In the genomic region with DNA sequence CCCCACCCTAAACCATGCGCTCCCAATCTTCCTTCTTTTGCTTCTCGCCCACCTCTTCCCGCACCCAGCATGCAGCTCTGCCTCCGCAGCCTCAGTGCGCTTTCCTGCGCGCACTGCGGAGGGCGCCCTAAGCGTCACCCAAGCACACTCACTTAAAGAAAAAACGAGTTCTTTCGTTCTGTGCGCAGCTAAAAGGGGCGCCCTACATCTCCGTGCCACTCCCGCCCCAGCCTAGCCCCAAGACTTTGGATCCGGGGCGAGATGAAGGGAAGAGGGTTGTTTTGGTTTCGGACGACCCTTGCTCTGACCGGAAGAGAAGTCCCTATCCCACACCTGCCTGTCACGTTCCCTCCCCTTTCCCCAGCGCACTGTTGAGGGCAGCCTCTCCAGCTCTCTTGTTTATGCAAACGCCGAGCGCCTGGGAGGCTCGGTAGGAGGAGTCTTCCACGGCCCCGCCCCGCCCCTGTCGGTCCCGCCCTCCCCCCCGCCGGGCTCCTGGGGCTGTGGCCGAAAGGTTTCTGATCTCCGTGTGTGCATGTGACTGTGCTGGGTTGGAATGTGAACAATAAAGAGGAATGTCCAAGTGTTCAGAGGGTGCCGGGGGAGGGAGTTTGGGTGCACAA, we compare ENCODE assay signal across 8 cellular contexts. TPM values are rescaled to one million over a fixed set of nuclear protein-coding genes. Genes with fewer than 3 reads are reported as not detected.
DNase-seq lines count a peak whose midpoint lies in the region; ATAC-seq, FAIRE-seq and TF ChIP-seq lines count a peak whose summit lies in the region.

No MANE protein-coding gene starts in this region.

- H3K4me1 ChIP-seq in H1 (replicated peaks in 1 of 4; ENCODE audit: control insufficient read depth in 3 of 4, insufficient read depth in 4 of 4, low read length in 3 of 4), result peaks cover 0 to 19% (median 16%) of the 10 kb centered on the region in 4 experiments; a peak in 6 of 7 replicates
- peaks cover 23% of the 10 kb centered on the region for H3K4me1 ChIP-seq in mucosa of descending colon (ENCODE audit: low read depth)

- H3K27ac ChIP-seq in H1 (ENCODE audit: low read depth, low read length), result no peak overlapping the region

- H2AK5ac ChIP-seq in H1 (ENCODE audit: low read depth, low read length), result no peak overlapping the region

- peaks cover 11 to 29% of the 10 kb centered on the region in 2 experiments for H4K20me1 ChIP-seq in H1 (replicated peaks in 1 of 2; ENCODE audit: control insufficient read depth in 1 of 2, insufficient read depth in 2 of 2, low read length in 2 of 2)

- no peaks in the 10 kb centered on the region for H3K79me1 ChIP-seq in H1 (ENCODE audit: low read depth, low read length)

- H3K4ac ChIP-seq in H1 (replicated peaks; ENCODE audit: insufficient read length, low read depth, low read length), result no peak overlapping the region

- H3K36me3 ChIP-seq in H1 (ENCODE audit: control insufficient read depth in 2 of 4, insufficient read depth in 4 of 4, low read length in 3 of 4), result no peaks in the 10 kb centered on the region
- no peaks in the 10 kb centered on the region for H3K36me3 ChIP-seq in mucosa of descending colon (ENCODE audit: low read depth)

- TF ChIP-seq CTCF in GM13977 (IDR thresholded peaks at IDR 0.05; ENCODE audit: extremely low read depth, insufficient read depth, missing control alignments), result peak; percentile 91
- peak; percentile 39 to 73 (median 71); a peak in 3 of 4 replicates for TF ChIP-seq CTCF in H1 (IDR thresholded peaks at IDR 0.05; ENCODE audit: control extremely low read depth in 1 of 3, insufficient read depth in 1 of 3, low read depth in 1 of 3, low read length in 3 of 3)
- TF ChIP-seq CTCF in mucosa of descending colon (IDR thresholded peaks at IDR 0.05), result peak; percentile 29

- in situ Hi-C loops in GM13977 (cut with MboI; ENCODE audit: low pct_unique_long_range_greater_than_20kb, low sequenced_read_pairs, unreplicated experiment), result no loop called here

- peak; percentile 29 to 36; a peak in 2 of 4 replicates for TF ChIP-seq RAD21 in H1 (IDR thresholded peaks at IDR 0.05 in 1 of 2, conservative IDR thresholded peaks at IDR 0.05 in 1 of 2; ENCODE audit: low read depth in 2 of 2, low read length in 2 of 2)

- H2BK12ac ChIP-seq in H1 (ENCODE audit: low read depth, low read length), result 0 out of 2 replicates have a peak overlapping the region, but pooled peaks have one; percentile 14

- H2BK15ac ChIP-seq in H1 (ENCODE audit: low read length), result no peak overlapping the region

- no peak overlapping the region for H3K9ac ChIP-seq in H1 (replicated peaks in 1 of 4; ENCODE audit: extremely low read depth in 1 of 4, low read depth in 3 of 4, low read length in 3 of 4)

- H3K18ac ChIP-seq in H1 (ENCODE audit: extremely low read depth, low read length), result peak overlapping the region; percentile 55

- H3K23me2 ChIP-seq in H1 (ENCODE audit: low read depth, low read length), result peaks cover 10% of the 10 kb centered on the region; the same call in 1 of the 2 replicates

- 3% methylated on average over 17 of the region's 37 CpGs; no CpG with 5 or more reads in 1 of the 2 experiments for WGBS in H1 (ENCODE audit: extremely low coverage in 1 of 2, insufficient coverage in 1 of 2, insufficient read length in 1 of 2, insufficient replicate concordance in 2 of 2, low coverage in 1 of 2, low lambda C conversion rate in 2 of 2, missing lambda C conversion rate in 1 of 2), 2 experiments

- no peak for TF ChIP-seq EP300 in H1 (IDR thresholded peaks at IDR 0.05; ENCODE audit: borderline replicate concordance in 1 of 2, low read depth in 2 of 2, low read length in 2 of 2)

- no peak overlapping the region for H3K56ac ChIP-seq in H1 (replicated peaks; ENCODE audit: insufficient read length, low read depth, low read length)

- DNase-seq in GM13977 (ENCODE audit: low spot score), result peak; percentile 95
- DNase-seq in NCI-H1930 (lab: John Stamatoyannopoulos, UW), result peak; percentile 24 to 40
- peak; percentile 70 to 76 for DNase-seq in activated CD4-positive, alpha-beta T cell treated with anti-CD3 and anti-CD28 coated beads, Interleukin-2, amount 50 U/mL, for 4 hours
- peak; percentile 77 to 88 for DNase-seq in H1 (ENCODE audit: low read depth in 1 of 2, low spot score in 2 of 2)
- DNase-seq in mucosa of descending colon, result peak; percentile 93 to 95 (median 95)
- DNase-seq in stimulated activated CD8-positive, alpha-beta memory T cell treated with anti-CD3 and anti-CD28 coated beads, Interleukin-4, amount 100 ng/mL, for 48 hours, result peak; percentile 88
- DNase-seq in NCI-H1694 (lab: John Stamatoyannopoulos, UW), result no peak

- no peak overlapping the region for H2BK120ac ChIP-seq in H1 (replicated peaks; ENCODE audit: low read depth, low read length)

- peak; percentile 94 for ATAC-seq in HG02642 (IDR thresholded peaks at IDR 0.05; ENCODE audit: poor library complexity, unreplicated experiment)
- peak; percentile 87 for ATAC-seq in mucosa of descending colon

- 0 out of 2 replicates have a peak overlapping the region, but pooled peaks have one; percentile 26 for H2BK5ac ChIP-seq in H1 (ENCODE audit: low read depth, low read length)

- H2BK20ac ChIP-seq in H1 (ENCODE audit: low read length), result no peak overlapping the region

- no peak overlapping the region for H4K91ac ChIP-seq in H1 (replicated peaks; ENCODE audit: insufficient read length, low read length)

- peak overlapping the region; percentile 83 to 95 for H3K4me2 ChIP-seq in H1 (ENCODE audit: insufficient read depth in 1 of 2, low read depth in 2 of 2, low read length in 2 of 2)

- H3K4me3 ChIP-seq in H1 (ENCODE audit: extremely low read depth in 1 of 4, insufficient read depth in 2 of 4, low read depth in 3 of 4, low read length in 4 of 4) (peak overlapping the region; percentile 72 to 83 (median 77)), mucosa of descending colon (peak overlapping the region; percentile 12)

- TF ChIP-seq POLR2A in H1 (IDR thresholded peaks at IDR 0.05; ENCODE audit: control extremely low read depth in 1 of 2, low read depth in 2 of 2, low read length in 2 of 2), result no peak

- no peak overlapping the region for H4K5ac ChIP-seq in H1 (ENCODE audit: insufficient read length, low read depth, low read length)

- no peak overlapping the region for H4K8ac ChIP-seq in H1 (ENCODE audit: extremely low read depth, insufficient read depth, low read length)

- H3K79me2 ChIP-seq in H1 (ENCODE audit: control insufficient read depth in 1 of 2, insufficient read depth in 2 of 2, low read length in 2 of 2), result no peaks in the 10 kb centered on the region

- intact Hi-C loops in mucosa of descending colon (cut with DNase I, micrococcal nuclease), result no loop called here

- H3K9me3 ChIP-seq in H1 (ENCODE audit: insufficient read depth in 2 of 2, low read depth in 1 of 2, low read length in 1 of 2), result no peaks in the 10 kb centered on the region
- no peaks in the 10 kb centered on the region for H3K9me3 ChIP-seq in mucosa of descending colon

- POLR2A ChIA-PET in H1 (lab: Charles Lee; ENCODE audit: partially characterized antibody), result interaction anchor here (1.0 to 3.0 kb wide), 6 partner anchors 8 to 73 kb away, joined by 5 to 13 read pairs (median 6); a partner anchor contains a TSS

- CTCF ChIA-PET in H1 (lab: Charles Lee; ENCODE audit: partially characterized antibody), result interaction anchor here (0.6 to 28.0 kb wide), 19 partner anchors 7 to 124 kb away, joined by 3 to 382 read pairs (median 6); a partner anchor contains a TSS

- H2AFZ ChIP-seq in H1 (ENCODE audit: low read length), result peak overlapping the region; percentile 97

- H3K23ac ChIP-seq in H1 (ENCODE audit: insufficient read length), result no peak overlapping the region

- H3K27me3 ChIP-seq in H1 (replicated peaks in 1 of 4; ENCODE audit: control insufficient read depth in 3 of 4, extremely low read depth in 1 of 4, insufficient read depth in 3 of 4, low read length in 3 of 4), result peaks cover 92 to 99% (median 97%) of the 10 kb centered on the region in 4 experiments

- FAIRE-seq in H1 (lab: Jason Lieb, UNC), result peak; percentile 57

- no peak overlapping the region for H3K14ac ChIP-seq in H1 (ENCODE audit: insufficient read length)

RNA-seq across cellular contexts. Expression of a gene that starts 5.3 kb away (rescaled TPM):
- total RNA-seq in H1 (2021; fragmentation: NEBNext Ultra II Directional; extraction: Animal tissue kit (Norgen Biotek cat#: 25700)), result not detected in 2 replicates
- 0.18 and 0.35 TPM in 2 replicates for polyA plus RNA-seq in H1 (2011; rRNA removed)
- polyA plus RNA-seq in H1 (2011; cell fraction: cytosol; rRNA removed), result not detected
- polyA plus RNA-seq in H1 (2011; cell fraction: nucleus; rRNA removed), result not detected
- polyA plus RNA-seq in H1 (2012, experiment 1 of 2), result 0.16 to 0.42 TPM (median 0.28 TPM) in 3 of 4 replicates, not detected in the other
- 0.16 TPM for polyA plus RNA-seq in H1 (2012, experiment 2 of 2)
- not detected for polyA plus RNA-seq in H1 (2013, experiment 1 of 2)
- polyA plus RNA-seq in H1 (2013, experiment 2 of 2), result not detected
- not detected in 2 replicates for polyA minus RNA-seq in H1 (2011; rRNA and poly(A)+ RNA removed)
- not detected for polyA minus RNA-seq in H1 (2011; cell fraction: cytosol; rRNA and poly(A)+ RNA removed)
- not detected for polyA minus RNA-seq in H1 (2011; cell fraction: nucleus; rRNA and poly(A)+ RNA removed)
- 100 to 1,000 TPM in 2 of 3 donors, 10 to 100 TPM in 1; 78.6 to 268 (median 126) TPM for total RNA-seq in mucosa of descending colon

RNA-seq across cellular contexts. Expression of a gene that starts 7.0 kb away (rescaled TPM):
- 0.60 and 0.75 TPM in 2 replicates for total RNA-seq in H1 (2021; fragmentation: NEBNext Ultra II Directional; extraction: Animal tissue kit (Norgen Biotek cat#: 25700))
- 1.0 and 1.5 TPM in 2 replicates for polyA plus RNA-seq in H1 (2011; rRNA removed)
- polyA plus RNA-seq in H1 (2011; cell fraction: cytosol; rRNA removed), result 0.54 TPM
- 1.7 TPM for polyA plus RNA-seq in H1 (2011; cell fraction: nucleus; rRNA removed)
- polyA plus RNA-seq in H1 (2012, experiment 1 of 2), result 0.76 to 1.2 TPM (median 0.92 TPM) in 4 replicates
- polyA plus RNA-seq in H1 (2012, experiment 2 of 2), result 0.89 TPM
- polyA plus RNA-seq in H1 (2013, experiment 1 of 2), result 1.2 TPM
- polyA plus RNA-seq in H1 (2013, experiment 2 of 2), result 0.83 TPM
- 0.38 TPM in 1 of 2 replicates, not detected in the other for polyA minus RNA-seq in H1 (2011; rRNA and poly(A)+ RNA removed)
- not detected for polyA minus RNA-seq in H1 (2011; cell fraction: cytosol; rRNA and poly(A)+ RNA removed)
- not detected for polyA minus RNA-seq in H1 (2011; cell fraction: nucleus; rRNA and poly(A)+ RNA removed)
- total RNA-seq in mucosa of descending colon, result 1 to 10 TPM; 1.7 to 5.3 (median 2.0) TPM

RNA-seq across cellular contexts. Expression of a gene that starts 15.4 kb away (rescaled TPM):
- total RNA-seq in H1 (2021; fragmentation: NEBNext Ultra II Directional; extraction: Animal tissue kit (Norgen Biotek cat#: 25700)), result 0.17 TPM in 1 of 2 replicates, not detected in the other
- 0.09 and 0.19 TPM in 2 replicates for polyA plus RNA-seq in H1 (2011; rRNA removed)
- polyA plus RNA-seq in H1 (2011; cell fraction: cytosol; rRNA removed), result 0.21 TPM
- 0.91 TPM for polyA plus RNA-seq in H1 (2011; cell fraction: nucleus; rRNA removed)
- 0.10 to 0.31 TPM (median 0.22 TPM) in 4 replicates for polyA plus RNA-seq in H1 (2012, experiment 1 of 2)
- 0.26 TPM for polyA plus RNA-seq in H1 (2012, experiment 2 of 2)
- 0.39 TPM for polyA plus RNA-seq in H1 (2013, experiment 1 of 2)
- polyA plus RNA-seq in H1 (2013, experiment 2 of 2), result 0.26 TPM
- 0.32 TPM in 1 of 2 replicates, not detected in the other for polyA minus RNA-seq in H1 (2011; rRNA and poly(A)+ RNA removed)
- polyA minus RNA-seq in H1 (2011; cell fraction: cytosol; rRNA and poly(A)+ RNA removed), result not detected
- not detected for polyA minus RNA-seq in H1 (2011; cell fraction: nucleus; rRNA and poly(A)+ RNA removed)
- 10 to 100 TPM in 1 of 3 donors, 1 to 10 TPM in 2; 7.7 to 11.5 (median 8.4) TPM for total RNA-seq in mucosa of descending colon

RNA-seq across cellular contexts. Expression of a gene that starts 53.5 kb away (rescaled TPM):
- 15.9 and 17.3 TPM in 2 replicates for total RNA-seq in H1 (2021; fragmentation: NEBNext Ultra II Directional; extraction: Animal tissue kit (Norgen Biotek cat#: 25700))
- 5.6 and 8.2 TPM in 2 replicates for polyA plus RNA-seq in H1 (2011; rRNA removed)
- polyA plus RNA-seq in H1 (2011; cell fraction: cytosol; rRNA removed), result 10.5 TPM
- polyA plus RNA-seq in H1 (2011; cell fraction: nucleus; rRNA removed), result 10.8 TPM
- polyA plus RNA-seq in H1 (2012, experiment 1 of 2), result 8.2 to 13.3 TPM (median 10.5 TPM) in 4 replicates
- polyA plus RNA-seq in H1 (2012, experiment 2 of 2), result 5.9 TPM
- 13.3 TPM for polyA plus RNA-seq in H1 (2013, experiment 1 of 2)
- 12.5 TPM for polyA plus RNA-seq in H1 (2013, experiment 2 of 2)
- polyA minus RNA-seq in H1 (2011; rRNA and poly(A)+ RNA removed), result 4.2 and 4.6 TPM in 2 replicates
- 9.2 TPM for polyA minus RNA-seq in H1 (2011; cell fraction: cytosol; rRNA and poly(A)+ RNA removed)
- 17.6 TPM for polyA minus RNA-seq in H1 (2011; cell fraction: nucleus; rRNA and poly(A)+ RNA removed)
- total RNA-seq in mucosa of descending colon, result 10 to 100 TPM in 1 of 3 donors, 1 to 10 TPM in 2; 7.2 to 13.6 (median 8.4) TPM

Comparison
In these comparisons a context has a peak if more than half of its experiments do, and no peak if none do; other contexts are left out.
1. CTCF ChIP-seq: peak in every context shown above with its lines; median percentile 91 in GM13977; 71 in H1; 29 in mucosa of descending colon.
2. RNA of a gene that starts 5.3 kb away (total RNA-seq): 78.6 to 268 TPM in mucosa of descending colon; not detected in H1; every median in the first group is over 10 times any median in the second.